Comparison of ENCODE assay signal across 23 cellular contexts in genomic region chr5:14239951-14240350, GRCh38.
A peak's percentile ranks its signal among the peaks of the same experiment; 100 is the strongest.
DNase-seq lines count a peak whose midpoint lies in the region; ATAC-seq and TF ChIP-seq lines count a peak whose summit lies in the region.
"Had no signal": no experiment of that assay in that cellular context is flagged by ENCODE, and none has a peak within 500 bp of the region (broad histone marks: within the 10 kb centered on the region; RNA-seq: fewer than 3 reads in every experiment).

No MANE protein-coding gene starts in this region.

- H3K9ac ChIP-seq in iPS-15b (ENCODE audit: low read depth, low read length), result peak overlapping the region; percentile 18

- 47% methylated on average over 2 of the region's 2 CpGs for WGBS in urinary bladder

- intact Hi-C loops in breast epithelium (cut with DNase I; ENCODE audit: low total_unique reads), result no loop called here

- no peak for TF ChIP-seq CTCF in breast epithelium (IDR thresholded peaks at IDR 0.05)

- H3K27me3 ChIP-seq in iPS-15b (ENCODE audit: control insufficient read depth, insufficient read depth, low read length) (no peaks in the 10 kb centered on the region), breast epithelium (no peaks in the 10 kb centered on the region)
- H3K27me3 ChIP-seq: esophagus squamous epithelium, Peyer's patch, spleen, transverse colon had no signal

- H3K36me3 ChIP-seq in iPS-15b (ENCODE audit: control insufficient read depth, insufficient read depth, low read length), result no peaks in the 10 kb centered on the region
- no peaks in the 10 kb centered on the region for H3K36me3 ChIP-seq in urinary bladder (ENCODE audit: insufficient read depth)
- no peaks in the 10 kb centered on the region for H3K36me3 ChIP-seq in breast epithelium
- H3K36me3 ChIP-seq: esophagus squamous epithelium, Peyer's patch, spleen, transverse colon had no signal

- H3K27ac ChIP-seq in angular gyrus (ENCODE audit: low read depth, low read length), result peak overlapping the region; percentile 65
- H3K27ac ChIP-seq in urinary bladder (ENCODE audit: low read depth), result peak overlapping the region; percentile 57
- no peak overlapping the region for H3K27ac ChIP-seq in breast epithelium
- H3K27ac ChIP-seq: Peyer's patch, spleen had no signal

- H3K9me3 ChIP-seq in iPS-15b (ENCODE audit: control insufficient read depth, insufficient read depth, low read length), result no peaks in the 10 kb centered on the region
- H3K9me3 ChIP-seq in breast epithelium, result no peaks in the 10 kb centered on the region
- H3K9me3 ChIP-seq: esophagus squamous epithelium, Peyer's patch, spleen, transverse colon had no signal

- H3K4me1 ChIP-seq in iPS-15b (ENCODE audit: control insufficient read depth, insufficient read depth, low read length) (peaks cover 34% of the 10 kb centered on the region), urinary bladder (ENCODE audit: insufficient read depth) (no peaks in the 10 kb centered on the region), breast epithelium (no peaks in the 10 kb centered on the region)

- no peak for ATAC-seq in HG02885 (IDR thresholded peaks at IDR 0.05; ENCODE audit: poor library complexity, unreplicated experiment)
- ATAC-seq: left ventricle myocardium superior, natural killer cell had no signal

- TF ChIP-seq POLR2A in breast epithelium (IDR thresholded peaks at IDR 0.05), result no peak

- DNase-seq in HCEC 1CT (peak; percentile 25), NCI-H526 treated with DMSO at 0.1 percent for 48 hours (lab: John Stamatoyannopoulos, UW) (no peak), breast epithelium (ENCODE audit: low spot score in 2 of 2) (no peak)
- DNase-seq: activated B cell treated with CpG ODN at 0.5 μM for 24 hours; activated naive CD4-positive, alpha-beta T cell treated with anti-CD3 and anti-CD28 coated beads, Interleukin-2, amount 10 ng/mL, durations not matched to agents 7 days and 5 days; amygdala; CD4-positive, CD25-positive, alpha-beta regulatory T cell; endodermal cell; esophagus squamous epithelium; KBM-7; left ventricle myocardium superior; natural killer cell; NCI-H1105; NCI-H187 treated with DMSO at 0.1 percent for 48 hours; NK-92 treated with Interleukin-12 subunit alpha and Interleukin-12 subunit beta, amount 100 ng/mL, for 24 hours; Peyer's patch; spleen; T-helper 1 cell; transverse colon had no signal

- H3K4me3 ChIP-seq in iPS-15b (ENCODE audit: low read depth, low read length), result no peak overlapping the region
- H3K4me3 ChIP-seq in urinary bladder (ENCODE audit: low read depth, low read length), result no peak overlapping the region
- H3K4me3 ChIP-seq in breast epithelium, result no peak overlapping the region
- H3K4me3 ChIP-seq: esophagus squamous epithelium, Peyer's patch, spleen, transverse colon had no signal

Comparison
In these comparisons a context has a peak if more than half of its experiments do, and no peak if none do; other contexts are left out.
1. H3K27ac ChIP-seq: peak in angular gyrus (single experiment) and urinary bladder (single experiment); none in breast epithelium (0 of 2).